ENCODE assay signal across 9 cellular contexts in genomic region chr3:68088216-68088615, GRCh38.
DNase-seq lines count a peak whose midpoint lies in the region; ATAC-seq lines count a peak whose summit lies in the region.
"Had no signal": no experiment of that assay in that cellular context is flagged by ENCODE, and none has a peak within 500 bp of the region (broad histone marks: within the 10 kb centered on the region; RNA-seq: fewer than 3 reads in every experiment).

No MANE protein-coding gene starts in this region.

- CTCF ChIA-PET in CD8-positive, alpha-beta memory T cell (lab: Charles Lee): interaction anchor here (0.6 to 1.7 kb wide), 3 partner anchors 30 to 724 kb away, joined by 3 to 5 read pairs (median 4); no protein-coding TSS in a partner anchor
- CTCF ChIA-PET in T-cell (lab: Charles Lee): interaction anchor here (0.8 to 1.3 kb wide), 3 partner anchors 23 to 140 kb away, joined by 3 read pairs; no protein-coding TSS in a partner anchor

- H3K27ac Mint-ChIP-seq in CD8-positive, alpha-beta memory T cell: peak overlapping the region in 6 of 8 donors; percentile 61 to 84 (median 76)
- no peak overlapping the region for H3K27ac Mint-ChIP-seq in T-cell

- H3K27me3 ChIP-seq in CD8-positive, alpha-beta memory T cell (ENCODE audit: insufficient read depth, low read length, poor library complexity, severe bottlenecking): no peaks in the 10 kb centered on the region
- H3K27me3 ChIP-seq: cardiac muscle cell had no signal

- H3K9me3 Mint-ChIP-seq in CD8-positive, alpha-beta memory T cell: no peaks in the 10 kb centered on the region
- H3K9me3 Mint-ChIP-seq in T-cell: no peaks in the 10 kb centered on the region

- peaks cover 0 to 1% of the 10 kb centered on the region in 2 donors for H3K27me3 Mint-ChIP-seq in CD8-positive, alpha-beta memory T cell
- peaks cover 0 to 3% of the 10 kb centered on the region in 2 donors for H3K27me3 Mint-ChIP-seq in T-cell

- peak; percentile 5 to 77 (median 71) for DNase-seq in CD8-positive, alpha-beta memory T cell
- DNase-seq in T-cell: peak in 32 of 34 experiments; percentile 9 to 64 (median 52)
- peak; percentile 12 for DNase-seq in activated gamma-delta T cell treated with anti-CD3 and anti-CD28 coated beads, Interleukin-2, amount 50 U/mL, for 16 hours (ENCODE audit: low read depth)
- peak; percentile 47 for DNase-seq in stimulated activated CD4-positive, alpha-beta T cell treated with anti-CD3 and anti-CD28 coated beads, Interleukin-15, amount 100 ng/mL, for 24 hours
- no peak for DNase-seq in superior temporal gyrus (ENCODE audit: extremely low spot score)
- no peak for DNase-seq in posterior cingulate gyrus
- no peak for DNase-seq in SIG-M5 (lab: John Stamatoyannopoulos, UW)
- no peak for DNase-seq in hypothalamus (lab: John Stamatoyannopoulos, UW)

- no peaks in the 10 kb centered on the region for H3K36me3 ChIP-seq in CD8-positive, alpha-beta memory T cell (ENCODE audit: insufficient read depth, low read length)
- H3K36me3 ChIP-seq: cardiac muscle cell had no signal

- peaks cover 54 to 72% (median 57%) of the 10 kb centered on the region in 3 donors for H3K4me1 Mint-ChIP-seq in CD8-positive, alpha-beta memory T cell
- peaks cover 73 to 82% (median 81%) of the 10 kb centered on the region in 3 donors for H3K4me1 Mint-ChIP-seq in T-cell

- peaks cover 49% of the 10 kb centered on the region for H3K4me1 ChIP-seq in CD8-positive, alpha-beta memory T cell (ENCODE audit: insufficient read depth, low read length)

- ATAC-seq in T-cell (replicated peaks in 1 of 4): peak in 3 of 4 experiments; percentile 88 to 96 (median 90)

- H3K4me3 Mint-ChIP-seq in CD8-positive, alpha-beta memory T cell: peak overlapping the region; percentile 44 to 80 (median 57)
- peak overlapping the region in 1 of 3 donors; percentile 24 for H3K4me3 Mint-ChIP-seq in T-cell

- intact Hi-C loops in posterior cingulate gyrus (cut with DNase I): no loop called here

- POLR2A ChIA-PET in CD8-positive, alpha-beta memory T cell (lab: Charles Lee): interaction anchor here (1.6 kb wide), 1 partner anchor 434 kb away, joined by 3 read pairs; the partner anchor contains the start of gene SUCLG2
- POLR2A ChIA-PET in T-cell (lab: Charles Lee): interaction anchor here in 1 of 2 donors (1.1 to 1.7 kb wide), 2 partner anchors 25 to 30 kb away, joined by 3 to 7 read pairs; no protein-coding TSS in a partner anchor

- H3K4me3 ChIP-seq in CD8-positive, alpha-beta memory T cell (ENCODE audit: low read length): peak overlapping the region; percentile 11
- H3K4me3 ChIP-seq: cardiac muscle cell had no signal

- no peak overlapping the region for H3K27ac ChIP-seq in CD8-positive, alpha-beta memory T cell (ENCODE audit: low read depth, low read length)
- H3K27ac ChIP-seq: cardiac muscle cell had no signal

- H3K36me3 Mint-ChIP-seq in CD8-positive, alpha-beta memory T cell: peaks cover 0 to 5% (median 0%) of the 10 kb centered on the region in 3 donors
- peaks cover 7% of the 10 kb centered on the region for H3K36me3 Mint-ChIP-seq in T-cell

- H3K9me3 ChIP-seq in CD8-positive, alpha-beta memory T cell (ENCODE audit: low read length): no peaks in the 10 kb centered on the region

Comparison
In these comparisons a context has a peak if more than half of its experiments do, and no peak if none do; other contexts are left out.
1. DNase-seq: peak in CD8-positive, alpha-beta memory T cell (5 of 5), T-cell (32 of 34), activated gamma-delta T cell treated with anti-CD3 and anti-CD28 coated beads, Interleukin-2, amount 50 U/mL, for 16 hours (single experiment) and stimulated activated CD4-positive, alpha-beta T cell treated with anti-CD3 and anti-CD28 coated beads, Interleukin-15, amount 100 ng/mL, for 24 hours (single experiment); none in superior temporal gyrus (single experiment), posterior cingulate gyrus (0 of 10), SIG-M5 (single experiment) and hypothalamus (0 of 51).
2. H3K27ac Mint-ChIP-seq: peak in CD8-positive, alpha-beta memory T cell (6 of 8); none in T-cell (0 of 2).